Comparison of ENCODE assay signal across 8 cellular contexts in the genomic region with DNA sequence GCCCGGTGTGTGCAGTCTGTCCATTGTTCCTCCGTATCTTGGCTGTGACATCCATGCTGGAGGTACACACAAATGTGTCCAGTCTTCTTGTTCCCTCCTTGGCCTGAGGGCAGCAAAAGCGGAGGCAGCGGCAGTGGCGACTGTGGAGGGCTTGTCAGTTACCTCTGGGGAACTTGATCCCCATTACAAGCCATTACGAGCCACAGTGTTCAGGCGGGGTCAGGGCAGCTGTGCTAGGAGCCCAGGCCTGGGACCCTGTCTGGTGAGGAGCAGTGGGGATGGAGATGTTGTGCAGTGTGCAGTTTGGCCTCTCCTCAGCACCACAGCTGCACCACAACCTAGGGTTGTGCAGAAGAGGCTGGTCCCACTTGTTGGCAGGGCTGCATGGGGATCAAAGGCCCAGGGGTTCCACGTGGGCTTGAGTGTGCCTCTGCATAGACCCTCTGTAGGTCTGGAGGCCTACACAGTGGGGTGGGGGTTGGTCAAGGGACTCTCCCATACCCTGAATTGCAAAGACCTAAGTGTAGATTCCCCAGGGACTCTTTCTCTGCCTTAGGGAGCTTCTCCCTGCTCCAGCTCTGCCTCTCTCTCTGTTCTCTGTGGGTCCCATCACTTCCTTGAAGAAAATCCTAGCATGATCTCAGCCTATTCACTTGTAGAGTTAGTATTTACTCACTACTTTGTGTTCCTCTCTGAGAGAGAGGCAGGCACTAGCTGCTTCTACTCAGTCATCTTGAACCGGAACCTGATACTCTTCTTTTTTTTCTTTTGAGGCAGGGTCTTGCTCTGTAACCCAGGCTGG. TPM values are rescaled to one million over a fixed set of nuclear protein-coding genes. Genes with fewer than 3 reads are reported as not detected.
DNase-seq lines count a peak whose midpoint lies in the region; ATAC-seq and TF ChIP-seq lines count a peak whose summit lies in the region.

No MANE protein-coding gene starts in this region.

- no peak overlapping the region for H2AFZ ChIP-seq in HCT116 (ENCODE audit: low read depth, low read length, poor library complexity, severe bottlenecking)

- CTCF ChIA-PET in HCT116 (lab: Charles Lee) = interaction anchor here (2.4 to 4.1 kb wide), 3 partner anchors 218 to 225 kb away, joined by 5 to 37 read pairs (median 13); no protein-coding TSS in a partner anchor

- no peaks in the 10 kb centered on the region for H3K36me3 Mint-ChIP-seq in neural crest cell (ENCODE audit: low read depth)

- H3K27ac ChIP-seq in BLaER1 (no peak overlapping the region), HCT116 (ENCODE audit: low read depth, low read length) (no peak overlapping the region)
- peak overlapping the region; percentile 80 for H3K27ac ChIP-seq in effector memory CD4-positive, alpha-beta T cell (ENCODE audit: insufficient read depth, low read length, poor library complexity, severe bottlenecking)

- H3K4me3 Mint-ChIP-seq in neural crest cell = no peak overlapping the region

- no TSS peak for BruUV-seq in HCT116 (replicated peaks; lab: Mats Ljungman, UMichigan)

- no peak for DNase-seq in HCT116 (ENCODE audit: low read depth, low spot score)
- DNase-seq in effector memory CD4-positive, alpha-beta T cell = no peak
- no peak for DNase-seq in neural crest cell (ENCODE audit: low read depth, low spot score)
- no peak for DNase-seq in NCI-H2171 (lab: John Stamatoyannopoulos, UW)
- DNase-seq in inferior parietal cortex (ENCODE audit: extremely low spot score) = no peak

- no peak for ATAC-seq in HCT116
- ATAC-seq in HG03139 (IDR thresholded peaks at IDR 0.05; ENCODE audit: unreplicated experiment) = no peak
- ATAC-seq in HG02981 (IDR thresholded peaks at IDR 0.05; ENCODE audit: unreplicated experiment) = no peak

- POLR2A ChIA-PET in HCT116 (lab: Charles Lee) = no interaction called here

- H3K4me3 ChIP-seq in BLaER1 = no peak overlapping the region
- no peak overlapping the region for H3K4me3 ChIP-seq in HCT116 (replicated peaks in 1 of 2; ENCODE audit: low read depth in 1 of 2, low read length in 2 of 2)
- H3K4me3 ChIP-seq in effector memory CD4-positive, alpha-beta T cell (ENCODE audit: insufficient read depth, low read depth, low read length, poor library complexity, severe bottlenecking) = no peak overlapping the region

- H3K9me3 Mint-ChIP-seq in neural crest cell = no peaks in the 10 kb centered on the region

- H3K27me3 ChIP-seq in BLaER1 = no peaks in the 10 kb centered on the region
- H3K27me3 ChIP-seq in HCT116 (ENCODE audit: insufficient read depth, low read length) = 0 out of 2 replicates have a peak, but pooled peaks cover 13% of the 10 kb centered on the region
- no peaks in the 10 kb centered on the region for H3K27me3 ChIP-seq in effector memory CD4-positive, alpha-beta T cell (replicated peaks; ENCODE audit: control insufficient read depth, insufficient read depth, low read length, poor library complexity, severe bottlenecking)

- H3K4me1 Mint-ChIP-seq in neural crest cell = no peaks in the 10 kb centered on the region

- H3K9ac ChIP-seq in BLaER1 (no peak overlapping the region), HCT116 (ENCODE audit: low read length) (no peak overlapping the region)

- TF ChIP-seq POLR2A in HCT116 (IDR thresholded peaks at IDR 0.05; ENCODE audit: borderline replicate concordance, extremely low read depth, insufficient read depth, insufficient read length) = no peak

- peak overlapping the region; percentile 83 for H3K27ac Mint-ChIP-seq in neural crest cell (ENCODE audit: unreplicated experiment)

- peaks cover 24% of the 10 kb centered on the region for H3K4me1 ChIP-seq in BLaER1
- peaks cover 5 to 9% of the 10 kb centered on the region in 2 experiments; a peak in 3 of 4 replicates for H3K4me1 ChIP-seq in HCT116 (ENCODE audit: control insufficient read depth in 1 of 2, insufficient read depth in 2 of 2, low read length in 2 of 2)
- H3K4me1 ChIP-seq in effector memory CD4-positive, alpha-beta T cell (ENCODE audit: control insufficient read depth, insufficient read depth, low read length, poor library complexity, severe bottlenecking) = peaks cover 14% of the 10 kb centered on the region

- no peaks in the 10 kb centered on the region for H3K36me3 ChIP-seq in BLaER1
- no peaks in the 10 kb centered on the region for H3K36me3 ChIP-seq in HCT116 (ENCODE audit: control insufficient read depth in 1 of 2, insufficient read depth in 2 of 2, low read length in 2 of 2)
- H3K36me3 ChIP-seq in effector memory CD4-positive, alpha-beta T cell (ENCODE audit: control insufficient read depth, insufficient read depth, low read length) = no peaks in the 10 kb centered on the region

- H3K9me2 ChIP-seq in HCT116 (ENCODE audit: insufficient read depth) = no peaks in the 10 kb centered on the region

- peaks cover 18% of the 10 kb centered on the region for H3K27me3 Mint-ChIP-seq in neural crest cell (ENCODE audit: low read depth)

- TF ChIP-seq CTCF in HCT116 (IDR thresholded peaks at IDR 0.05 in 2 of 3, conservative IDR thresholded peaks at IDR 0.05 in 1 of 3; ENCODE audit: borderline replicate concordance in 1 of 3, insufficient read depth in 1 of 3, low read depth in 2 of 3, low read length in 2 of 3) = no peak
- no peak for TF ChIP-seq CTCF in neural crest cell (conservative IDR thresholded peaks at IDR 0.05)

- intact Hi-C loops in HCT116 (cut with micrococcal nuclease) = loop anchor here (5.0 to 10.0 kb wide), 2 partner anchors 140 to 433 kb away; no protein-coding TSS in a partner anchor

- H3K79me2 ChIP-seq in HCT116 (ENCODE audit: insufficient read depth, low read length) = no peaks in the 10 kb centered on the region

- no peak for TF ChIP-seq RAD21 in HCT116 (IDR thresholded peaks at IDR 0.05; ENCODE audit: low read depth)

- RAD21 ChIA-PET in HCT116 (lab: Charles Lee; ENCODE audit: low non-redundant PET in 1 of 2, low total read pairs in 2 of 2, uncharacterized antibody in 2 of 2, unreplicated experiment in 2 of 2) = no interaction called here

- H4K20me1 ChIP-seq in BLaER1 = no peaks in the 10 kb centered on the region
- no peaks in the 10 kb centered on the region for H4K20me1 ChIP-seq in HCT116 (ENCODE audit: insufficient read depth)

- H3K9me3 ChIP-seq in BLaER1 (no peaks in the 10 kb centered on the region), HCT116 (ENCODE audit: control insufficient read depth in 1 of 2, insufficient read depth in 1 of 2, low read depth in 1 of 2, low read length in 2 of 2) (no peaks in the 10 kb centered on the region)
- H3K9me3 ChIP-seq in effector memory CD4-positive, alpha-beta T cell (ENCODE audit: control insufficient read depth, low read length) = no peaks in the 10 kb centered on the region

- peak overlapping the region; percentile 87 for H3K4me2 ChIP-seq in BLaER1
- peak overlapping the region; percentile 19; the same call in 1 of the 2 replicates for H3K4me2 ChIP-seq in HCT116 (ENCODE audit: low read length)

TF ChIP-seq in HCT116, 20 proteins besides CTCF, POLR2A, EP300 and RAD21:
- TF ChIP-seq JUND (IDR thresholded peaks at IDR 0.05) (no peak), ZNF274 (IDR thresholded peaks at IDR 0.05; ENCODE audit: low read depth, low read length) (no peak), FOSL1 (IDR thresholded peaks at IDR 0.05; ENCODE audit: low read depth) (no peak), CEBPB (IDR thresholded peaks at IDR 0.05; ENCODE audit: low read depth) (no peak), EZH2 (IDR thresholded peaks at IDR 0.05) (no peak), SP1 (IDR thresholded peaks at IDR 0.05; ENCODE audit: low read depth) (no peak), TCF7L2 (IDR thresholded peaks at IDR 0.05; ENCODE audit: borderline replicate concordance, extremely low read depth, insufficient read depth, insufficient read length) (no peak), SIN3A (IDR thresholded peaks at IDR 0.05; ENCODE audit: low read depth) (no peak), YY1 (IDR thresholded peaks at IDR 0.05; ENCODE audit: extremely low read depth, insufficient replicate concordance, low read depth, low read length) (no peak), EGR1 (IDR thresholded peaks at IDR 0.05; ENCODE audit: low read depth) (no peak), POLR2AphosphoS5 (IDR thresholded peaks at IDR 0.05; ENCODE audit: low read depth, low read length) (no peak), ELF1 (IDR thresholded peaks at IDR 0.05; ENCODE audit: borderline replicate concordance, low read depth) (no peak), CBX3 (IDR thresholded peaks at IDR 0.05; ENCODE audit: low read depth) (no peak)
- TF ChIP-seq, protein P1, sequence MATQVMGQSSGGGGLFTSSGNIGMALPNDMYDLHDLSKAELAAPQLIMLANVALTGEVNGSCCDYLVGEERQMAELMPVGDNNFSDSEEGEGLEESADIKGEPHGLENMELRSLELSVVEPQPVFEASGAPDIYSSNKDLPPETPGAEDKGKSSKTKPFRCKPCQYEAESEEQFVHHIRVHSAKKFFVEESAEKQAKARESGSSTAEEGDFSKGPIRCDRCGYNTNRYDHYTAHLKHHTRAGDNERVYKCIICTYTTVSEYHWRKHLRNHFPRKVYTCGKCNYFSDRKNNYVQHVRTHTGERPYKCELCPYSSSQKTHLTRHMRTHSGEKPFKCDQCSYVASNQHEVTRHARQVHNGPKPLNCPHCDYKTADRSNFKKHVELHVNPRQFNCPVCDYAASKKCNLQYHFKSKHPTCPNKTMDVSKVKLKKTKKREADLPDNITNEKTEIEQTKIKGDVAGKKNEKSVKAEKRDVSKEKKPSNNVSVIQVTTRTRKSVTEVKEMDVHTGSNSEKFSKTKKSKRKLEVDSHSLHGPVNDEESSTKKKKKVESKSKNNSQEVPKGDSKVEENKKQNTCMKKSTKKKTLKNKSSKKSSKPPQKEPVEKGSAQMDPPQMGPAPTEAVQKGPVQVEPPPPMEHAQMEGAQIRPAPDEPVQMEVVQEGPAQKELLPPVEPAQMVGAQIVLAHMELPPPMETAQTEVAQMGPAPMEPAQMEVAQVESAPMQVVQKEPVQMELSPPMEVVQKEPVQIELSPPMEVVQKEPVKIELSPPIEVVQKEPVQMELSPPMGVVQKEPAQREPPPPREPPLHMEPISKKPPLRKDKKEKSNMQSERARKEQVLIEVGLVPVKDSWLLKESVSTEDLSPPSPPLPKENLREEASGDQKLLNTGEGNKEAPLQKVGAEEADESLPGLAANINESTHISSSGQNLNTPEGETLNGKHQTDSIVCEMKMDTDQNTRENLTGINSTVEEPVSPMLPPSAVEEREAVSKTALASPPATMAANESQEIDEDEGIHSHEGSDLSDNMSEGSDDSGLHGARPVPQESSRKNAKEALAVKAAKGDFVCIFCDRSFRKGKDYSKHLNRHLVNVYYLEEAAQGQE (IDR thresholded peaks at IDR 0.05; ENCODE audit: low read depth) = no peak

RNA-seq across cellular contexts. Expression of a gene that starts 58.8 kb away (rescaled TPM):
- total RNA-seq in HCT116 (2021; ENCODE audit: unreplicated experiment) (not detected), neural crest cell (17.6 and 20.2 TPM in 2 replicates)
- not detected in 2 replicates for polyA plus RNA-seq in HCT116 (2012)

Comparison
In these comparisons a context has a peak if more than half of its experiments do, and no peak if none do; other contexts are left out.
1. RNA of a gene that starts 58.8 kb away (total RNA-seq): 17.6 to 20.2 TPM in neural crest cell; not detected in HCT116 (single experiment); every median in the first group is over 10 times any median in the second.